In the genomic region with DNA sequence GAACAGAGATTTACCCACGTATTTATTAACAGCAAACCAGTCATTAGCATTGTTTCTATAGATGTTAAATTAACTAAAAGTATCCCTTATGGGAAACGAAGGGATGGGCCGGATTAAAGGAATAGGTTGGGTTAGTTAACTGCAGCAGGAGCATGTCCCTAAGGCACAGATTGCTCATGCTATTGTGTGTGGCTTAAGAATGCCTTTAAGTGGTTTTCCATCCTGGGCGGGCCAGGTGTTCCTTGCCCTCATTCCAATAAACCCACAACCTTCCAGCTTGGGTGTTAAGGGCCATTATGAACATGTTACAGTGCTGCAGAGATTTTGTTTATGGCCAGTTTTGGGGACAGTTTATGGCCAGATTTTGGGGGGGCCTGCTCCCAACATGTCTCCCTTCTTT, we compare ENCODE assay signal across 6 cellular contexts. TPM values are rescaled to one million over a fixed set of nuclear protein-coding genes. Genes with fewer than 3 reads are reported as not detected.
"Had no signal": no experiment of that assay in that cellular context is flagged by ENCODE, and none has a peak within 500 bp of the region (broad histone marks: within the 10 kb centered on the region; RNA-seq: fewer than 3 reads in every experiment).

No MANE protein-coding gene starts in this region.

RNA-seq across cellular contexts. Expression of gene TEKT1, which starts 43.7 kb away (rescaled TPM):
- total RNA-seq: GM23338, H1, H9, HepG2, HT1080 had no signal
- polyA plus RNA-seq: GM23338, H1, HepG2, IgD-negative memory B cell had no signal
